ENCODE assay signal across 30 cellular contexts in the genomic region with DNA sequence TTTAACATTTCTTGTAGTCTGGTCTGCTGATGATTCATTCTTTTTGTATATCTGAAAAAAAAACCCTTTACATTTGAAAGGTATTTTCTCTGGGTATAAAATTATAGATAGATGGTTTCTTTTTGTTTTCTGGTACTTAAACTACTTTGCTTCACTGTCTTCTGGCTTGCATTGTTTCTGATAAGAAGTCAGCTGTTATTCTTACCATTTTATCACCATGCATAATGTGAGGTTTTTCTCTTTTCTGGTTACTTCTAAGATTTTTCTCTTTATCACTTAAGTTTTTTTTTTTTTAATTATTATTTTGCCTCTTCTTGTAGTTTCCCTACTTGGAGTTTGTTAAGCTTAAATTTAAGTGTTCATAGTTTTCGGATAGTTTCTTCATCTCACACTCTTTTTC.
"Had no signal": no experiment of that assay in that cellular context is flagged by ENCODE, and none has a peak within 500 bp of the region (broad histone marks: within the 10 kb centered on the region; RNA-seq: fewer than 3 reads in every experiment).

No MANE protein-coding gene starts in this region.

- ATAC-seq: activated CD8-positive, alpha-beta T cell treated with anti-CD3 and anti-CD28 coated beads for 36 hours; activated T-cell treated with anti-CD3 and anti-CD28 coated beads, Interleukin-2, amount 50 U/mL, for 4 hours; activated T-helper 17 cell treated with anti-CD3 and anti-CD28 coated beads, Interleukin-2, amount 50 U/mL, for 72 hours; esophagus mucosa; gastrocnemius medialis; heart left ventricle had no signal

- H3K36me3 ChIP-seq: brain microvascular endothelial cell, gastrocnemius medialis had no signal

- H3K27me3 ChIP-seq: brain microvascular endothelial cell, dorsolateral prefrontal cortex, gastrocnemius medialis, heart left ventricle had no signal

- H3K4me3 ChIP-seq: coronary artery, dorsolateral prefrontal cortex, gastrocnemius medialis, heart left ventricle had no signal

- H3K9me3 ChIP-seq: gastrocnemius medialis had no signal

- FAIRE-seq: bronchial epithelial cell had no signal

- H3K4me3 Mint-ChIP-seq: activated CD8-positive, alpha-beta T cell treated with anti-CD3 and anti-CD28 coated beads for 36 hours; activated naive CD8-positive, alpha-beta T cell; activated T-cell treated with anti-CD3 and anti-CD28 coated beads, Interleukin-2, amount 50 U/mL, for 4 hours; activated T-helper 17 cell treated with anti-CD3 and anti-CD28 coated beads, Interleukin-2, amount 50 U/mL, for 72 hours; central memory CD8-positive, alpha-beta T cell; dendritic cell treated with granulocyte-macrophage colony-stimulating factor and Interleukin-4, amounts not matched to agents 40 ng/mL and 50 ng/mL, for 4 days; endodermal cell had no signal

- DNase-seq: activated CD4-positive, alpha-beta T cell treated with anti-CD3 and anti-CD28 coated beads for 1 hour; activated CD4-positive, alpha-beta T cell treated with anti-CD3 and anti-CD28 coated beads for 4 hours; activated CD4-positive, alpha-beta T cell treated with anti-CD3 and anti-CD28 coated beads, Interleukin-2, amount 50 U/mL, for 1 hour; activated CD4-positive, alpha-beta T cell treated with anti-CD3 and anti-CD28 coated beads, Interleukin-2, amount 50 U/mL, for 48 hours; activated CD8-positive, alpha-beta memory T cell treated with anti-CD3 and anti-CD28 coated beads for 24 hours; activated CD8-positive, alpha-beta T cell treated with anti-CD3 and anti-CD28 coated beads for 36 hours; activated effector memory CD4-positive, alpha-beta T cell treated with Interleukin-2 at 50 U/mL for 16 hours; activated gamma-delta T cell treated with Interleukin-2 at 50 U/mL for 16 hours; activated naive CD4-positive, alpha-beta T cell treated with anti-CD3 and anti-CD28 coated beads, Interleukin-2, amount 50 U/mL, for 16 hours; activated naive CD4-positive, alpha-beta T cell treated with Interleukin-2 at 50 U/mL for 16 hours; activated T-cell treated with anti-CD3 and anti-CD28 coated beads, Interleukin-2, amount 50 U/mL, for 4 hours; amygdala; aorta; brain microvascular endothelial cell; dorsolateral prefrontal cortex; effector memory CD4-positive, alpha-beta T cell; endodermal cell; foreskin fibroblast; gastrocnemius medialis; glutamatergic neuron; heart left ventricle; hypothalamus; T-helper 2 cell had no signal

- H3K27me3 Mint-ChIP-seq: activated CD8-positive, alpha-beta T cell treated with anti-CD3 and anti-CD28 coated beads for 36 hours; activated naive CD8-positive, alpha-beta T cell; activated T-helper 17 cell treated with anti-CD3 and anti-CD28 coated beads, Interleukin-2, amount 50 U/mL, for 72 hours; central memory CD8-positive, alpha-beta T cell; dendritic cell treated with granulocyte-macrophage colony-stimulating factor and Interleukin-4, amounts not matched to agents 40 ng/mL and 50 ng/mL, for 4 days had no signal

- H3K27ac ChIP-seq: brain microvascular endothelial cell, coronary artery, dorsolateral prefrontal cortex, gastrocnemius medialis, heart left ventricle had no signal

- H3K4me1 Mint-ChIP-seq: activated T-helper 17 cell treated with anti-CD3 and anti-CD28 coated beads, Interleukin-2, amount 50 U/mL, for 72 hours; central memory CD8-positive, alpha-beta T cell; endodermal cell had no signal

- H3K27ac Mint-ChIP-seq: activated CD8-positive, alpha-beta T cell treated with anti-CD3 and anti-CD28 coated beads for 36 hours; activated naive CD8-positive, alpha-beta T cell; activated T-helper 17 cell treated with anti-CD3 and anti-CD28 coated beads, Interleukin-2, amount 50 U/mL, for 72 hours; dendritic cell treated with granulocyte-macrophage colony-stimulating factor and Interleukin-4, amounts not matched to agents 40 ng/mL and 50 ng/mL, for 4 days; endodermal cell had no signal

- H3K4me1 ChIP-seq: gastrocnemius medialis had no signal
